Comparison of ENCODE assay signal across 1 cellular context in the genomic region with DNA sequence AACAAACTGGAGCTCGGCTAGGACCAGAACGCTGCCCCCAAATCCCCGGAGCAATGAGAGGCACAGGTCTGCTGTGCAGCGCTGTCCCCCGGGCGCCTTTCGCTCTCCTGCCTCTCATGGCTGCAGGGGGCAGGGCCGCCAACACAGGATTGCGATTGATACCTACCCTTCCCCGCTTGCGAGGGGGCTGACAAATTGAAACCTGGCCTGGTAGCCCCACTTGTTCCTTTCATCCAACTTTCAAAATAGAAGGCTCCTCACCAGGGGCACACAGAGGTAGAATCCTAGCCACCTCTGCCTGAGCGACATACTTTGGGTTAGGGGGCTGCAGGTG.
TF ChIP-seq lines count a peak whose summit lies in the region.

No MANE protein-coding gene starts in this region.

TF ChIP-seq in endothelial cell of umbilical vein, 7 proteins besides CTCF, POLR2A, EP300 and RAD21:
- TF ChIP-seq EZH2 (IDR thresholded peaks at IDR 0.05; ENCODE audit: borderline replicate concordance, low read depth, low read length, severe bottlenecking) (no peak), JUN (IDR thresholded peaks at IDR 0.05; ENCODE audit: borderline replicate concordance, insufficient read depth, insufficient read length, low read depth) (no peak), POLR2AphosphoS5 (IDR thresholded peaks at IDR 0.05; ENCODE audit: insufficient read depth, low read depth, low read length) (no peak), GATA2 (IDR thresholded peaks at IDR 0.05; ENCODE audit: insufficient read depth, insufficient read length, low read depth, low read length) (no peak), MYC (IDR thresholded peaks at IDR 0.05; ENCODE audit: low read depth, low read length) (no peak), FOS (IDR thresholded peaks at IDR 0.05; ENCODE audit: borderline replicate concordance, insufficient read depth, low read length) (no peak)
- TF ChIP-seq, protein P1, sequence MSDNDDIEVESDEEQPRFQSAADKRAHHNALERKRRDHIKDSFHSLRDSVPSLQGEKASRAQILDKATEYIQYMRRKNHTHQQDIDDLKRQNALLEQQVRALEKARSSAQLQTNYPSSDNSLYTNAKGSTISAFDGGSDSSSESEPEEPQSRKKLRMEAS (IDR thresholded peaks at IDR 0.05; ENCODE audit: insufficient read depth, insufficient read length), result no peak
